ENCODE assay signal across 1 cellular context in the genomic region with DNA sequence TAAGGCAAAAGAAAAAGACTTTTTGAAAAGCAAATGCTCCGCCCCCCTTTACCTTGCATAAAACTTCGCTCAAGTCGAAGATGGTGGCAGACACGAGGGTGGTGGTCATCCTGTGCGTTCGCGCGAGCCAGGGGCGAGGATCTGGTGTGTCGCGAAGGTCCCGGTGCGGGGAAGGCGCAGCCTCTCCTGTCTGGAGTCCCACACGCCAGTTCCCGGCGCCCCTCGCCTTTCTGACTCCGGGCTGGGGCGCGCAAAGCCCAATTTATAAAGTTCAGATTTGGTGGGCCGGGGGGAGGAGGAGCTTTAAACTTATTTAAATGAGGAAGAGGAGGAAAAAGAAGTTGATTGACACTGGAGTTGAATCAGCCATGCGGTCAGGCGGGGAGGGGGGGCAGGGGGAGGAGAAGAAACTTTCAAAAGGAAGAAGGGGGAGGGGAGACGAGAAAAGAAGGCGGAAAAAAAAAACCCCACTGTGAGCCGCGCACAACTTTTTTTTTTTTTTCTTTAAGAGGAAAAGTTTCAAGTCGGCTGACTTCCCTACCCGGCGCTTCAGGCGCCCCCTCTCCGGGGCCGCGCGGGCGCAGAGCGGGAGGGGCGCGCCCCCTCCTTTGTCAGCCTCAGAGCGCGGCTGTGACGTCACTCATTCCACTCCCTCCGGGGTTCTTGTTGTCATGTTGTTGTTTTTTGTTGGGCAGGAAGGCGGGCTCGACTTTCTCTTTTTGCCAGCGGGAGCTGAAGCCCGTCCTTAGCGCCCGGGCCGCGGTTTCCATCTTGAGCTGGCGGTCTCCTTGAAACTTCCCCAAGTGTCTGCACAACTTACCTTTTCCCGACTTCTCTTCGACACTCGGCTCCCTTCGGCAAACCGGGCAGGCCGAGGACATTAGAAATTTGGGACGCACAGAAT.
TF ChIP-seq lines count a peak whose summit lies in the region.

A gene with protein sequence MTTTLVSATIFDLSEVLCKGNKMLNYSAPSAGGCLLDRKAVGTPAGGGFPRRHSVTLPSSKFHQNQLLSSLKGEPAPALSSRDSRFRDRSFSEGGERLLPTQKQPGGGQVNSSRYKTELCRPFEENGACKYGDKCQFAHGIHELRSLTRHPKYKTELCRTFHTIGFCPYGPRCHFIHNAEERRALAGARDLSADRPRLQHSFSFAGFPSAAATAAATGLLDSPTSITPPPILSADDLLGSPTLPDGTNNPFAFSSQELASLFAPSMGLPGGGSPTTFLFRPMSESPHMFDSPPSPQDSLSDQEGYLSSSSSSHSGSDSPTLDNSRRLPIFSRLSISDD (minus strand): TSS at position 238 of the 904 bp plus-strand sequence. CDS start 129 bp downstream, at position 109.

TF ChIP-seq in K562, 482 proteins besides CTCF, POLR2A, EP300 and RAD21 (continued from another document and continues in another):
- TF ChIP-seq, protein P1, sequence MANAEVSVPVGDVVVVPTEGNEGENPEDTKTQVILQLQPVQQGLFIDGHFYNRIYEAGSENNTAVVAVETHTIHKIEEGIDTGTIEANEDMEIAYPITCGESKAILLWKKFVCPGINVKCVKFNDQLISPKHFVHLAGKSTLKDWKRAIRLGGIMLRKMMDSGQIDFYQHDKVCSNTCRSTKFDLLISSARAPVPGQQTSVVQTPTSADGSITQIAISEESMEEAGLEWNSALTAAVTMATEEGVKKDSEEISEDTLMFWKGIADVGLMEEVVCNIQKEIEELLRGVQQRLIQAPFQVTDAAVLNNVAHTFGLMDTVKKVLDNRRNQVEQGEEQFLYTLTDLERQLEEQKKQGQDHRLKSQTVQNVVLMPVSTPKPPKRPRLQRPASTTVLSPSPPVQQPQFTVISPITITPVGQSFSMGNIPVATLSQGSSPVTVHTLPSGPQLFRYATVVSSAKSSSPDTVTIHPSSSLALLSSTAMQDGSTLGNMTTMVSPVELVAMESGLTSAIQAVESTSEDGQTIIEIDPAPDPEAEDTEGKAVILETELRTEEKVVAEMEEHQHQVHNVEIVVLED (CRISPR knock-in tag; IDR thresholded peaks at IDR 0.05): 0 out of 2 replicates have a peak, but pooled peaks have one; percentile 9
- peak; percentile 65 for TF ChIP-seq CREB1 (IDR thresholded peaks at IDR 0.05)
- peak; percentile 58; the same call in 1 of the 2 replicates for TF ChIP-seq CREB1 (CRISPR knock-in tag; IDR thresholded peaks at IDR 0.05)
- TF ChIP-seq ZNF3 (CRISPR knock-in tag; IDR thresholded peaks at IDR 0.05): no peak
- peak; percentile 80; the same call in 1 of the 2 replicates for TF ChIP-seq POLR2AphosphoS5 (IDR thresholded peaks at IDR 0.05; ENCODE audit: control insufficient read depth, insufficient read depth, low read depth, low read length)
- TF ChIP-seq, protein P2, sequence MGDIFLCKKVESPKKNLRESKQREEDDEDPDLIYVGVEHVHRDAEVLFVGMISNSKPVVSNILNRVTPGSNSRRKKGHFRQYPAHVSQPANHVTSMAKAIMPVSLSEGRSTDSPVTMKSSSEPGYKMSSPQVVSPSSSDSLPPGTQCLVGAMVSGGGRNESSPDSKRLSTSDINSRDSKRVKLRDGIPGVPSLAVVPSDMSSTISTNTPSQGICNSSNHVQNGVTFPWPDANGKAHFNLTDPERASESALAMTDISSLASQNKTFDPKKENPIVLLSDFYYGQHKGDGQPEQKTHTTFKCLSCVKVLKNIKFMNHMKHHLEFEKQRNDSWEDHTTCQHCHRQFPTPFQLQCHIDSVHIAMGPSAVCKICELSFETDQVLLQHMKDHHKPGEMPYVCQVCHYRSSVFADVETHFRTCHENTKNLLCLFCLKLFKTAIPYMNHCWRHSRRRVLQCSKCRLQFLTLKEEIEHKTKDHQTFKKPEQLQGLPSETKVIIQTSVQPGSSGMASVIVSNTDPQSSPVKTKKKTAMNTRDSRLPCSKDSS (IDR thresholded peaks at IDR 0.05; ENCODE audit: low read depth, partially characterized antibody): no peak
- TF ChIP-seq, protein P3, sequence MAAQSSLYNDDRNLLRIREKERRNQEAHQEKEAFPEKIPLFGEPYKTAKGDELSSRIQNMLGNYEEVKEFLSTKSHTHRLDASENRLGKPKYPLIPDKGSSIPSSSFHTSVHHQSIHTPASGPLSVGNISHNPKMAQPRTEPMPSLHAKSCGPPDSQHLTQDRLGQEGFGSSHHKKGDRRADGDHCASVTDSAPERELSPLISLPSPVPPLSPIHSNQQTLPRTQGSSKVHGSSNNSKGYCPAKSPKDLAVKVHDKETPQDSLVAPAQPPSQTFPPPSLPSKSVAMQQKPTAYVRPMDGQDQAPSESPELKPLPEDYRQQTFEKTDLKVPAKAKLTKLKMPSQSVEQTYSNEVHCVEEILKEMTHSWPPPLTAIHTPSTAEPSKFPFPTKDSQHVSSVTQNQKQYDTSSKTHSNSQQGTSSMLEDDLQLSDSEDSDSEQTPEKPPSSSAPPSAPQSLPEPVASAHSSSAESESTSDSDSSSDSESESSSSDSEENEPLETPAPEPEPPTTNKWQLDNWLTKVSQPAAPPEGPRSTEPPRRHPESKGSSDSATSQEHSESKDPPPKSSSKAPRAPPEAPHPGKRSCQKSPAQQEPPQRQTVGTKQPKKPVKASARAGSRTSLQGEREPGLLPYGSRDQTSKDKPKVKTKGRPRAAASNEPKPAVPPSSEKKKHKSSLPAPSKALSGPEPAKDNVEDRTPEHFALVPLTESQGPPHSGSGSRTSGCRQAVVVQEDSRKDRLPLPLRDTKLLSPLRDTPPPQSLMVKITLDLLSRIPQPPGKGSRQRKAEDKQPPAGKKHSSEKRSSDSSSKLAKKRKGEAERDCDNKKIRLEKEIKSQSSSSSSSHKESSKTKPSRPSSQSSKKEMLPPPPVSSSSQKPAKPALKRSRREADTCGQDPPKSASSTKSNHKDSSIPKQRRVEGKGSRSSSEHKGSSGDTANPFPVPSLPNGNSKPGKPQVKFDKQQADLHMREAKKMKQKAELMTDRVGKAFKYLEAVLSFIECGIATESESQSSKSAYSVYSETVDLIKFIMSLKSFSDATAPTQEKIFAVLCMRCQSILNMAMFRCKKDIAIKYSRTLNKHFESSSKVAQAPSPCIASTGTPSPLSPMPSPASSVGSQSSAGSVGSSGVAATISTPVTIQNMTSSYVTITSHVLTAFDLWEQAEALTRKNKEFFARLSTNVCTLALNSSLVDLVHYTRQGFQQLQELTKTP (IDR thresholded peaks at IDR 0.05; ENCODE audit: low read depth in 1 of 2, partially characterized antibody in 2 of 2): peak in 1 of 2 experiments; percentile 16
- peak; percentile 57; the same call in 1 of the 2 replicates for TF ChIP-seq L3MBTL2 (IDR thresholded peaks at IDR 0.05)
- no peak for TF ChIP-seq ZNF717 (CRISPR knock-in tag; IDR thresholded peaks at IDR 0.05)
- TF ChIP-seq GTF2E2 (tag; IDR thresholded peaks at IDR 0.05): peak; percentile 78; the same call in 1 of the 2 replicates
- 0 out of 2 replicates have a peak, but pooled peaks have one; percentile 21 for TF ChIP-seq SP1 (CRISPR knock-in tag; IDR thresholded peaks at IDR 0.05)
- TF ChIP-seq, protein P4, sequence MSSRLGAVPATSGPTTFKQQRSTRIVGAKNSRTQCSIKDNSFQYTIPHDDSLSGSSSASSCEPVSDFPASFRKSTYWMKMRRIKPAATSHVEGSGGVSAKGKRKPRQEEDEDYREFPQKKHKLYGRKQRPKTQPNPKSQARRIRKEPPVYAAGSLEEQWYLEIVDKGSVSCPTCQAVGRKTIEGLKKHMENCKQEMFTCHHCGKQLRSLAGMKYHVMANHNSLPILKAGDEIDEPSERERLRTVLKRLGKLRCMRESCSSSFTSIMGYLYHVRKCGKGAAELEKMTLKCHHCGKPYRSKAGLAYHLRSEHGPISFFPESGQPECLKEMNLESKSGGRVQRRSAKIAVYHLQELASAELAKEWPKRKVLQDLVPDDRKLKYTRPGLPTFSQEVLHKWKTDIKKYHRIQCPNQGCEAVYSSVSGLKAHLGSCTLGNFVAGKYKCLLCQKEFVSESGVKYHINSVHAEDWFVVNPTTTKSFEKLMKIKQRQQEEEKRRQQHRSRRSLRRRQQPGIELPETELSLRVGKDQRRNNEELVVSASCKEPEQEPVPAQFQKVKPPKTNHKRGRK (tag; IDR thresholded peaks at IDR 0.05): no peak
- TF ChIP-seq, protein P5, sequence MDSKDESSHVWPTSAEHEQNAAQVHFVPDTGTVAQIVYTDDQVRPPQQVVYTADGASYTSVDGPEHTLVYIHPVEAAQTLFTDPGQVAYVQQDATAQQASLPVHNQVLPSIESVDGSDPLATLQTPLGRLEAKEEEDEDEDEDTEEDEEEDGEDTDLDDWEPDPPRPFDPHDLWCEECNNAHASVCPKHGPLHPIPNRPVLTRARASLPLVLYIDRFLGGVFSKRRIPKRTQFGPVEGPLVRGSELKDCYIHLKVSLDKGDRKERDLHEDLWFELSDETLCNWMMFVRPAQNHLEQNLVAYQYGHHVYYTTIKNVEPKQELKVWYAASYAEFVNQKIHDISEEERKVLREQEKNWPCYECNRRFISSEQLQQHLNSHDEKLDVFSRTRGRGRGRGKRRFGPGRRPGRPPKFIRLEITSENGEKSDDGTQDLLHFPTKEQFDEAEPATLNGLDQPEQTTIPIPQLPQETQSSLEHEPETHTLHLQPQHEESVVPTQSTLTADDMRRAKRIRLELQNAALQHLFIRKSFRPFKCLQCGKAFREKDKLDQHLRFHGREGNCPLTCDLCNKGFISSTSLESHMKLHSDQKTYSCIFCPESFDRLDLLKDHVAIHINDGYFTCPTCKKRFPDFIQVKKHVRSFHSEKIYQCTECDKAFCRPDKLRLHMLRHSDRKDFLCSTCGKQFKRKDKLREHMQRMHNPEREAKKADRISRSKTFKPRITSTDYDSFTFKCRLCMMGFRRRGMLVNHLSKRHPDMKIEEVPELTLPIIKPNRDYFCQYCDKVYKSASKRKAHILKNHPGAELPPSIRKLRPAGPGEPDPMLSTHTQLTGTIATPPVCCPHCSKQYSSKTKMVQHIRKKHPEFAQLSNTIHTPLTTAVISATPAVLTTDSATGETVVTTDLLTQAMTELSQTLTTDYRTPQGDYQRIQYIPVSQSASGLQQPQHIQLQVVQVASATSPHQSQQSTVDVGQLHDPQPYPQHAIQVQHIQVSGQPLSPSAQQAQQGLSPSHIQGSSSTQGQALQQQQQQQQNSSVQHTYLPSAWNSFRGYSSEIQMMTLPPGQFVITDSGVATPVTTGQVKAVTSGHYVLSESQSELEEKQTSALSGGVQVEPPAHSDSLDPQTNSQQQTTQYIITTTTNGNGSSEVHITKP (IDR thresholded peaks at IDR 0.05; ENCODE audit: partially characterized antibody): peak; percentile 98
- peak; percentile 79 for TF ChIP-seq POLR2B (IDR thresholded peaks at IDR 0.05; ENCODE audit: low read depth, partially characterized antibody)
- peak; percentile 91 for TF ChIP-seq CREM (IDR thresholded peaks at IDR 0.05; ENCODE audit: low read depth)
- TF ChIP-seq RHOXF2B (CRISPR knock-in tag; conservative IDR thresholded peaks at IDR 0.05): no peak
- TF ChIP-seq POLR2H (tag; IDR thresholded peaks at IDR 0.05; ENCODE audit: low read depth): peak; percentile 94
- TF ChIP-seq TBP (optimal IDR thresholded peaks at IDR 0.05; ENCODE audit: low read depth, low read length): peak; percentile 93
- TF ChIP-seq, protein P6, sequence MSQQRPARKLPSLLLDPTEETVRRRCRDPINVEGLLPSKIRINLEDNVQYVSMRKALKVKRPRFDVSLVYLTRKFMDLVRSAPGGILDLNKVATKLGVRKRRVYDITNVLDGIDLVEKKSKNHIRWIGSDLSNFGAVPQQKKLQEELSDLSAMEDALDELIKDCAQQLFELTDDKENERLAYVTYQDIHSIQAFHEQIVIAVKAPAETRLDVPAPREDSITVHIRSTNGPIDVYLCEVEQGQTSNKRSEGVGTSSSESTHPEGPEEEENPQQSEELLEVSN (IDR thresholded peaks at IDR 0.05; ENCODE audit: borderline replicate concordance in 1 of 2, extremely low read depth in 1 of 2, insufficient read depth in 1 of 2, insufficient read length in 1 of 2, low read depth in 1 of 2, low read length in 1 of 2, poor library complexity in 1 of 2, severe bottlenecking in 1 of 2): peak; percentile 8 to 41
- no peak for TF ChIP-seq U2AF2 (optimal IDR thresholded peaks at IDR 0.05; ENCODE audit: low read depth, low read length)
- peak; percentile 50 for TF ChIP-seq ZFX (CRISPR knock-in tag; IDR thresholded peaks at IDR 0.05)
- TF ChIP-seq KDM5B (IDR thresholded peaks at IDR 0.05; ENCODE audit: insufficient replicate concordance, low read depth, low read length): peak; percentile 94
- TF ChIP-seq, protein P7, sequence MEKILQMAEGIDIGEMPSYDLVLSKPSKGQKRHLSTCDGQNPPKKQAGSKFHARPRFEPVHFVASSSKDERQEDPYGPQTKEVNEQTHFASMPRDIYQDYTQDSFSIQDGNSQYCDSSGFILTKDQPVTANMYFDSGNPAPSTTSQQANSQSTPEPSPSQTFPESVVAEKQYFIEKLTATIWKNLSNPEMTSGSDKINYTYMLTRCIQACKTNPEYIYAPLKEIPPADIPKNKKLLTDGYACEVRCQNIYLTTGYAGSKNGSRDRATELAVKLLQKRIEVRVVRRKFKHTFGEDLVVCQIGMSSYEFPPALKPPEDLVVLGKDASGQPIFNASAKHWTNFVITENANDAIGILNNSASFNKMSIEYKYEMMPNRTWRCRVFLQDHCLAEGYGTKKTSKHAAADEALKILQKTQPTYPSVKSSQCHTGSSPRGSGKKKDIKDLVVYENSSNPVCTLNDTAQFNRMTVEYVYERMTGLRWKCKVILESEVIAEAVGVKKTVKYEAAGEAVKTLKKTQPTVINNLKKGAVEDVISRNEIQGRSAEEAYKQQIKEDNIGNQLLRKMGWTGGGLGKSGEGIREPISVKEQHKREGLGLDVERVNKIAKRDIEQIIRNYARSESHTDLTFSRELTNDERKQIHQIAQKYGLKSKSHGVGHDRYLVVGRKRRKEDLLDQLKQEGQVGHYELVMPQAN (IDR thresholded peaks at IDR 0.05; ENCODE audit: borderline replicate concordance): peak; percentile 69; the same call in 1 of the 2 replicates
- no peak for TF ChIP-seq ZNF695 (CRISPR knock-in tag; IDR thresholded peaks at IDR 0.05)
- TF ChIP-seq MYBL2 (IDR thresholded peaks at IDR 0.05; ENCODE audit: low read depth): no peak
- no peak for TF ChIP-seq MYBL2 (CRISPR knock-in tag; IDR thresholded peaks at IDR 0.05; ENCODE audit: borderline replicate concordance)
- TF ChIP-seq, protein P8, sequence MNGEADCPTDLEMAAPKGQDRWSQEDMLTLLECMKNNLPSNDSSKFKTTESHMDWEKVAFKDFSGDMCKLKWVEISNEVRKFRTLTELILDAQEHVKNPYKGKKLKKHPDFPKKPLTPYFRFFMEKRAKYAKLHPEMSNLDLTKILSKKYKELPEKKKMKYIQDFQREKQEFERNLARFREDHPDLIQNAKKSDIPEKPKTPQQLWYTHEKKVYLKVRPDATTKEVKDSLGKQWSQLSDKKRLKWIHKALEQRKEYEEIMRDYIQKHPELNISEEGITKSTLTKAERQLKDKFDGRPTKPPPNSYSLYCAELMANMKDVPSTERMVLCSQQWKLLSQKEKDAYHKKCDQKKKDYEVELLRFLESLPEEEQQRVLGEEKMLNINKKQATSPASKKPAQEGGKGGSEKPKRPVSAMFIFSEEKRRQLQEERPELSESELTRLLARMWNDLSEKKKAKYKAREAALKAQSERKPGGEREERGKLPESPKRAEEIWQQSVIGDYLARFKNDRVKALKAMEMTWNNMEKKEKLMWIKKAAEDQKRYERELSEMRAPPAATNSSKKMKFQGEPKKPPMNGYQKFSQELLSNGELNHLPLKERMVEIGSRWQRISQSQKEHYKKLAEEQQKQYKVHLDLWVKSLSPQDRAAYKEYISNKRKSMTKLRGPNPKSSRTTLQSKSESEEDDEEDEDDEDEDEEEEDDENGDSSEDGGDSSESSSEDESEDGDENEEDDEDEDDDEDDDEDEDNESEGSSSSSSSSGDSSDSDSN (IDR thresholded peaks at IDR 0.05; ENCODE audit: borderline replicate concordance in 1 of 2, low read depth in 2 of 2, low read length in 2 of 2): 0 out of 4 replicates have a peak, but pooled peaks of 1 of the 2 experiments have one; percentile 16
- peak; percentile 35; the same call in 1 of the 2 replicates for TF ChIP-seq TAF7 (tag; IDR thresholded peaks at IDR 0.05)
- TF ChIP-seq ETV1 (tag; conservative IDR thresholded peaks at IDR 0.05; ENCODE audit: low read depth): peak; percentile 29; the same call in 1 of the 2 replicates
- peak; percentile 58 for TF ChIP-seq GABPA (tag; conservative IDR thresholded peaks at IDR 0.05; ENCODE audit: low read depth)
- no peak for TF ChIP-seq ZSCAN32 (CRISPR knock-in tag; IDR thresholded peaks at IDR 0.05)
- peak; percentile 61; the same call in 1 of the 2 replicates for TF ChIP-seq ZKSCAN1 (IDR thresholded peaks at IDR 0.05; ENCODE audit: low read depth, low read length)
